ENCODE assay signal across 11 cellular contexts in genomic region chr14:103523583-103523969, GRCh38. TPM values are rescaled to one million over a fixed set of nuclear protein-coding genes. Genes with fewer than 3 reads are reported as not detected.
DNase-seq lines count a peak whose midpoint lies in the region; ATAC-seq and TF ChIP-seq lines count a peak whose summit lies in the region.
"Had no signal": no experiment of that assay in that cellular context is flagged by ENCODE, and none has a peak within 500 bp of the region (broad histone marks: within the 10 kb centered on the region; RNA-seq: fewer than 3 reads in every experiment).

No MANE protein-coding gene starts in this region.

- peaks cover 49% of the 10 kb centered on the region for H3K27me3 ChIP-seq in BLaER1
- peaks cover 7% of the 10 kb centered on the region; the same call in 1 of the 2 replicates for H3K27me3 ChIP-seq in H9 (ENCODE audit: insufficient read depth, low read length)
- no peaks in the 10 kb centered on the region for H3K27me3 ChIP-seq in dorsolateral prefrontal cortex
- no peaks in the 10 kb centered on the region for H3K27me3 ChIP-seq in neural cell (ENCODE audit: insufficient read depth, low read depth, low read length)

- no peak overlapping the region for H2BK5ac ChIP-seq in H9 (ENCODE audit: insufficient read length, low read length)

- 0 out of 2 replicates have a peak overlapping the region, but pooled peaks have one; percentile 83 for H3K4me2 ChIP-seq in BLaER1
- peak overlapping the region; percentile 36 for H3K4me2 ChIP-seq in H9 (ENCODE audit: insufficient read depth, insufficient read length, low read length)
- peak overlapping the region; percentile 68 for H3K4me2 ChIP-seq in neural cell (ENCODE audit: low read length)

- H2BK15ac ChIP-seq in H9 (ENCODE audit: low read depth, low read length), result no peak overlapping the region

- H3K9me3 ChIP-seq in BLaER1 (no peaks in the 10 kb centered on the region), H9 (ENCODE audit: control insufficient read depth, low read depth, low read length) (no peaks in the 10 kb centered on the region), neural cell (ENCODE audit: low read length) (no peaks in the 10 kb centered on the region)

- H3K4me1 Mint-ChIP-seq in H9, result peaks cover 21 to 42% of the 10 kb centered on the region in 2 experiments

- H3K36me3 Mint-ChIP-seq in H9 (ENCODE audit: insufficient read depth in 1 of 3, low read depth in 3 of 3), result peaks cover 10 to 15% (median 13%) of the 10 kb centered on the region in 3 experiments

- H3K79me1 ChIP-seq in H9 (ENCODE audit: insufficient read depth, low read depth, low read length, poor library complexity, severe bottlenecking), result no peaks in the 10 kb centered on the region

- no peak for TF ChIP-seq RAD21 in neural cell (conservative IDR thresholded peaks at IDR 0.05)

- H3K9me2 ChIP-seq in neural cell (ENCODE audit: insufficient read depth, low read length), result no peaks in the 10 kb centered on the region

- H3K4me3 Mint-ChIP-seq in H9, result peak overlapping the region; percentile 59 to 77

- no peak overlapping the region for H3K27ac ChIP-seq in BLaER1
- no peak overlapping the region for H3K27ac ChIP-seq in H9 (ENCODE audit: insufficient read length, low read depth, low read length)
- H3K27ac ChIP-seq in dorsolateral prefrontal cortex, result peak overlapping the region in 43 of 59 donors; percentile 35 to 97 (median 91)
- H3K27ac ChIP-seq in neural cell (ENCODE audit: low read length), result peak overlapping the region; percentile 78

- H3K18ac ChIP-seq in H9 (ENCODE audit: insufficient read length, low read depth, low read length), result no peak overlapping the region

- no peak for TF ChIP-seq EP300 in neural cell (conservative IDR thresholded peaks at IDR 0.05; ENCODE audit: poor library complexity, severe bottlenecking)

- no peak overlapping the region for H4K8ac ChIP-seq in H9 (replicated peaks; ENCODE audit: insufficient read length, low read depth, low read length)

- TF ChIP-seq CTCF in H9 (conservative IDR thresholded peaks at IDR 0.05) (no peak), dorsolateral prefrontal cortex (IDR thresholded peaks at IDR 0.05 in 54 of 56, conservative IDR thresholded peaks at IDR 0.05 in 2 of 56; ENCODE audit: low read depth in 1 of 56, partially characterized antibody in 56 of 56) (no peak), neural cell (IDR thresholded peaks at IDR 0.05; ENCODE audit: poor library complexity, severe bottlenecking) (no peak)

- H2BK12ac ChIP-seq in H9 (ENCODE audit: insufficient read length, low read depth, low read length), result no peak overlapping the region

- H3K23me2 ChIP-seq in H9 (ENCODE audit: insufficient read length, low read depth, low read length, poor library complexity, severe bottlenecking), result peaks cover 12% of the 10 kb centered on the region

- H3K36me3 ChIP-seq in BLaER1 (no peaks in the 10 kb centered on the region), neural cell (ENCODE audit: insufficient read depth, low read length) (peaks cover 7% of the 10 kb centered on the region)

- no peak overlapping the region for H3K4me3 ChIP-seq in BLaER1
- peak overlapping the region in 40 of 59 donors; percentile 51 to 93 (median 84) for H3K4me3 ChIP-seq in dorsolateral prefrontal cortex
- peak overlapping the region; percentile 81 for H3K4me3 ChIP-seq in neural cell (ENCODE audit: low read length)

- no peak overlapping the region for H3K23ac ChIP-seq in H9 (ENCODE audit: insufficient read length, low read depth, low read length)

- no peak overlapping the region for H4K5ac ChIP-seq in H9 (ENCODE audit: insufficient read length, low read depth, low read length)

- H3F3A ChIP-seq in neural cell (ENCODE audit: insufficient read depth, low read length, poor library complexity, severe bottlenecking), result no peaks in the 10 kb centered on the region

- H3K56ac ChIP-seq in H9 (ENCODE audit: insufficient read length, low read depth, low read length), result no peak overlapping the region

- H4K91ac ChIP-seq in H9 (ENCODE audit: insufficient read length, low read depth, low read length), result no peak overlapping the region

- H2BK120ac ChIP-seq in H9 (ENCODE audit: low read depth, low read length, poor library complexity, severe bottlenecking), result no peak overlapping the region

- H3K79me2 ChIP-seq in H9 (ENCODE audit: insufficient read depth, low read length) (no peaks in the 10 kb centered on the region), neural cell (replicated peaks; ENCODE audit: insufficient read depth, low read length) (peaks cover 24% of the 10 kb centered on the region)

- peaks cover 35% of the 10 kb centered on the region for H3K27me3 Mint-ChIP-seq in H9 (ENCODE audit: low read depth)

- no peak for ATAC-seq in HG03025 (IDR thresholded peaks at IDR 0.05; ENCODE audit: low FRiP score, unreplicated experiment)

- intact Hi-C loops in dorsolateral prefrontal cortex (cut with DNase I), result no loop called here

- DNase-seq in H9, result no peak
- DNase-seq in dorsolateral prefrontal cortex, result no peak
- DNase-seq in kidney tubule cell (ENCODE audit: low spot score), result no peak
- no peak for DNase-seq in NCI-H345 treated with DMSO at 0.1 percent for 48 hours (lab: John Stamatoyannopoulos, UW; ENCODE audit: unreplicated experiment)
- DNase-seq in hepatic stellate cell (ENCODE audit: low spot score), result no peak
- DNase-seq: activated T-cell treated with anti-CD3 and anti-CD28 coated beads, Interleukin-2, amount 50 U/mL, for 48 hours; occipital lobe; RPMI8226 had no signal

- no peak overlapping the region for H3K27ac Mint-ChIP-seq in H9

- no peak overlapping the region for H2BK20ac ChIP-seq in H9 (ENCODE audit: low read depth, low read length, poor library complexity, severe bottlenecking)

- H3K4me1 ChIP-seq in BLaER1 (peaks cover 70% of the 10 kb centered on the region), H9 (ENCODE audit: insufficient read depth, low read length) (no peaks in the 10 kb centered on the region)

- H2AFZ ChIP-seq in H9 (ENCODE audit: low read length) (no peak overlapping the region), neural cell (ENCODE audit: low read depth, low read length) (no peak overlapping the region)

- H3K4ac ChIP-seq in H9 (ENCODE audit: low read depth, low read length), result no peak overlapping the region

- H4K20me1 ChIP-seq in BLaER1, result peaks cover 12% of the 10 kb centered on the region
- peaks cover 3% of the 10 kb centered on the region for H4K20me1 ChIP-seq in H9 (ENCODE audit: control insufficient read depth, insufficient read depth, insufficient read length)
- H4K20me1 ChIP-seq in neural cell (ENCODE audit: insufficient read depth), result peaks cover 19% of the 10 kb centered on the region

- H3K9ac ChIP-seq in BLaER1, result no peak overlapping the region
- no peak overlapping the region for H3K9ac ChIP-seq in H9 (ENCODE audit: extremely low read depth, insufficient read length, low read length)
- peak overlapping the region; percentile 97 for H3K9ac ChIP-seq in neural cell (ENCODE audit: low read length)

- H2AK5ac ChIP-seq in H9 (ENCODE audit: insufficient read length, low read length), result no peak overlapping the region

- peaks cover 4 to 5% of the 10 kb centered on the region in 2 experiments; a peak in 3 of 5 replicates for H3K9me3 Mint-ChIP-seq in H9

- no peak overlapping the region for H3K14ac ChIP-seq in H9 (ENCODE audit: insufficient read depth, low read length)

- no peak overlapping the region for H3T11ph ChIP-seq in H9 (ENCODE audit: low read length)

- WGBS in H9 (ENCODE audit: extremely low coverage, insufficient read length, low lambda C conversion rate), result no CpG with 5 or more reads among the region's 11 CpGs

TF ChIP-seq in neural cell, 6 proteins besides CTCF, POLR2A, EP300 and RAD21:
- no peak for TF ChIP-seq POLR2AphosphoS5 (IDR thresholded peaks at IDR 0.05)
- no peak for TF ChIP-seq EZH2 (IDR thresholded peaks at IDR 0.05; ENCODE audit: borderline replicate concordance, insufficient read depth, low read length, poor library complexity, severe bottlenecking)
- no peak for TF ChIP-seq REST (IDR thresholded peaks at IDR 0.05; ENCODE audit: borderline replicate concordance)
- TF ChIP-seq SMC3 (conservative IDR thresholded peaks at IDR 0.05; ENCODE audit: poor library complexity), result no peak
- no peak for TF ChIP-seq MXI1 (conservative IDR thresholded peaks at IDR 0.05; ENCODE audit: poor library complexity, severe bottlenecking)
- TF ChIP-seq TAF1 (IDR thresholded peaks at IDR 0.05; ENCODE audit: low read depth), result no peak

RNA-seq across cellular contexts. Expression of gene CKB, which starts 0.9 kb away (rescaled TPM):
- total RNA-seq in H9 (2021) (517 and 546 TPM in 2 replicates), dorsolateral prefrontal cortex (1,000 to 10,000 TPM; 1,109 to 2,418 (median 1,592) TPM)
- 918 and 1,148 TPM in 2 replicates for polyA plus RNA-seq in neural cell
- 398 and 444 TPM in 2 replicates for polyA minus RNA-seq in neural cell

RNA-seq across cellular contexts. Expression of gene TRMT61A, which starts 5.4 kb away (rescaled TPM):
- total RNA-seq in H9 (2021) (21.9 and 22.2 TPM in 2 replicates), dorsolateral prefrontal cortex (10 to 100 TPM in 119 of 120 experiments, 1 to 10 TPM in 1; 9.8 to 20.3 (median 14.3) TPM)
- polyA plus RNA-seq in neural cell, result 8.2 and 10.2 TPM in 2 replicates
- polyA minus RNA-seq in neural cell, result 5.9 and 6.8 TPM in 2 replicates

RNA-seq across cellular contexts. Expression of gene BAG5, which starts 38.9 kb away (rescaled TPM):
- total RNA-seq in H9 (2021) (38.0 and 40.9 TPM in 2 replicates), dorsolateral prefrontal cortex (10 to 100 TPM; 25.3 to 45.6 (median 35.3) TPM)
- polyA plus RNA-seq in neural cell, result 25.5 and 27.2 TPM in 2 replicates
- 53.6 and 58.3 TPM in 2 replicates for polyA minus RNA-seq in neural cell

RNA-seq across cellular contexts. Expression of gene COA8, which starts 39.2 kb away (rescaled TPM):
- 43.2 and 45.5 TPM in 2 replicates for total RNA-seq in H9 (2021)
- total RNA-seq in dorsolateral prefrontal cortex, result 10 to 100 TPM; 21.7 to 47.0 (median 35.6) TPM
- 86.5 and 169 TPM in 2 replicates for polyA plus RNA-seq in neural cell
- polyA minus RNA-seq in neural cell, result 36.3 and 39.6 TPM in 2 replicates

Comparison
In these comparisons a context has a peak if more than half of its experiments do, and no peak if none do; other contexts are left out.
1. H3K27ac ChIP-seq: peak in dorsolateral prefrontal cortex (43 of 59) and neural cell (single experiment); none in BLaER1 (single experiment) and H9 (single experiment).
2. Peak in every context shown above with its lines, with median percentiles within 50 percentile points of each other: H3K4me2 ChIP-seq.